ENCODE assay signal across 8 cellular contexts in genomic region chr6:139981810-139982550, GRCh38.
A peak's percentile ranks its signal among the peaks of the same experiment; 100 is the strongest.
DNase-seq lines count a peak whose midpoint lies in the region; ATAC-seq, FAIRE-seq and TF ChIP-seq lines count a peak whose summit lies in the region.

No MANE protein-coding gene starts in this region.

- H3K4me1 ChIP-seq in GM23338 (ENCODE audit: insufficient read depth): peaks cover 32% of the 10 kb centered on the region
- peaks cover 33 to 64% (median 55%) of the 10 kb centered on the region in 4 donors for H3K4me1 ChIP-seq in esophagus muscularis mucosa
- peaks cover 7 to 25% (median 19%) of the 10 kb centered on the region in 3 donors for H3K4me1 ChIP-seq in pancreas

- peak overlapping the region; percentile 68 for H3K27ac Mint-ChIP-seq in GM23338

- H3K9me2 ChIP-seq in GM23338 (ENCODE audit: insufficient read depth): no peaks in the 10 kb centered on the region

- peak overlapping the region; percentile 21; the same call in 2 of the 3 replicates for H3K4me3 Mint-ChIP-seq in GM23338

- H3K27me3 Mint-ChIP-seq in GM23338 (ENCODE audit: insufficient read depth, low read depth, poor library complexity): peaks cover 2% of the 10 kb centered on the region

- WGBS in esophagus muscularis mucosa: 2% methylated on average over 6 of the region's 6 CpGs
- 7 to 8% methylated on average over 6 of the region's 6 CpGs for WGBS in pancreas, 2 donors

- TF ChIP-seq POLR2A in esophagus muscularis mucosa (IDR thresholded peaks at IDR 0.05; ENCODE audit: low read depth): no peak

- H4K20me1 ChIP-seq in GM23338 (replicated peaks; ENCODE audit: insufficient read depth): no peaks in the 10 kb centered on the region

- no peaks in the 10 kb centered on the region for H3K36me3 ChIP-seq in GM23338 (ENCODE audit: insufficient read depth)
- no peaks in the 10 kb centered on the region for H3K36me3 ChIP-seq in esophagus muscularis mucosa
- H3K36me3 ChIP-seq in pancreas: no peaks in the 10 kb centered on the region

- intact Hi-C loops in esophagus muscularis mucosa (cut with DNase I): loop anchor here (5.0 kb wide), 2 partner anchors 385 to 610 kb away; partner anchors contain the start of gene CITED2
- intact Hi-C loops in pancreas (cut with DNase I): no loop called here

- TF ChIP-seq CTCF in GM23338 (conservative IDR thresholded peaks at IDR 0.05; ENCODE audit: low read depth in 2 of 2) (no peak), esophagus muscularis mucosa (IDR thresholded peaks at IDR 0.05) (no peak), pancreas (IDR thresholded peaks at IDR 0.05) (no peak), GM20000 (IDR thresholded peaks at IDR 0.05; ENCODE audit: extremely low read depth, missing control alignments) (no peak)

- H3K4me2 ChIP-seq in GM23338: peak overlapping the region; percentile 62

- no peak for TF ChIP-seq EP300 in esophagus muscularis mucosa (IDR thresholded peaks at IDR 0.05)

- no peaks in the 10 kb centered on the region; the same call in 2 of the 3 replicates for H3K36me3 Mint-ChIP-seq in GM23338 (ENCODE audit: low read depth)

- no peaks in the 10 kb centered on the region for H3K27me3 ChIP-seq in GM23338 (ENCODE audit: insufficient read depth)
- no peaks in the 10 kb centered on the region for H3K27me3 ChIP-seq in esophagus muscularis mucosa
- H3K27me3 ChIP-seq in pancreas: no peaks in the 10 kb centered on the region

- H3K27ac ChIP-seq in GM23338 (ENCODE audit: low read depth) (0 out of 2 replicates have a peak overlapping the region, but pooled peaks have one; percentile 12), esophagus muscularis mucosa (replicated peaks in 1 of 4) (peak overlapping the region; percentile 74 to 81 (median 78)), pancreas (no peak overlapping the region)

- H3K4me1 Mint-ChIP-seq in GM23338: peaks cover 40% of the 10 kb centered on the region

- no peak for FAIRE-seq in pancreas (lab: Jason Lieb, UNC)

- no peaks in the 10 kb centered on the region for H3F3A ChIP-seq in GM23338 (replicated peaks; ENCODE audit: low read depth)

- H3K4me3 ChIP-seq in GM23338 (no peak overlapping the region; the same call in 1 of the 2 replicates), esophagus muscularis mucosa (no peak overlapping the region), pancreas (no peak overlapping the region)

- DNase-seq in GM23338 (ENCODE audit: low spot score) (peak; percentile 61), NCI-H82 treated with DMSO at 0.1 percent for 48 hours (lab: John Stamatoyannopoulos, UW; ENCODE audit: unreplicated experiment) (peak; percentile 94), esophagus muscularis mucosa (ENCODE audit: extremely low spot score) (no peak), pancreas (no peak), NOMO-1 (lab: John Stamatoyannopoulos, UW; ENCODE audit: unreplicated experiment in 2 of 2) (no peak), GM20000 (ENCODE audit: low spot score) (no peak), putamen (ENCODE audit: low spot score) (no peak)

- no peaks in the 10 kb centered on the region for H3K9me3 ChIP-seq in esophagus muscularis mucosa
- no peaks in the 10 kb centered on the region for H3K9me3 ChIP-seq in pancreas

- peak; percentile 75 for ATAC-seq in GM23338
- peak; percentile 30 to 56 (median 46) for ATAC-seq in pancreas
- no peak for ATAC-seq in GM19455 (IDR thresholded peaks at IDR 0.05; ENCODE audit: unreplicated experiment)

- 0 out of 2 replicates have a peak overlapping the region, but pooled peaks have one; percentile 1 for H2AFZ ChIP-seq in GM23338

- no peaks in the 10 kb centered on the region for H3K79me2 ChIP-seq in GM23338 (replicated peaks; ENCODE audit: insufficient read depth)

- H3K9me3 Mint-ChIP-seq in GM23338: no peaks in the 10 kb centered on the region

TF ChIP-seq in GM23338, 12 proteins besides CTCF, POLR2A, EP300 and RAD21:
- peak; percentile 79 for TF ChIP-seq CREB1 (CRISPR knock-in tag; IDR thresholded peaks at IDR 0.05; ENCODE audit: low read depth)
- no peak for TF ChIP-seq REST (IDR thresholded peaks at IDR 0.05; ENCODE audit: unreplicated experiment)

Comparison
In these comparisons a context has a peak if more than half of its experiments do, and no peak if none do; other contexts are left out.
1. DNase-seq: peak in GM23338 (single experiment) and NCI-H82 treated with DMSO at 0.1 percent for 48 hours (single experiment); none in esophagus muscularis mucosa (single experiment), pancreas (0 of 6), NOMO-1 (0 of 2), GM20000 (single experiment) and putamen (single experiment).
2. H3K27ac ChIP-seq: peak in GM23338 (single experiment) and esophagus muscularis mucosa (4 of 4); none in pancreas (0 of 4).